30 cellular contexts compared by ENCODE assay signal in the genomic region with DNA sequence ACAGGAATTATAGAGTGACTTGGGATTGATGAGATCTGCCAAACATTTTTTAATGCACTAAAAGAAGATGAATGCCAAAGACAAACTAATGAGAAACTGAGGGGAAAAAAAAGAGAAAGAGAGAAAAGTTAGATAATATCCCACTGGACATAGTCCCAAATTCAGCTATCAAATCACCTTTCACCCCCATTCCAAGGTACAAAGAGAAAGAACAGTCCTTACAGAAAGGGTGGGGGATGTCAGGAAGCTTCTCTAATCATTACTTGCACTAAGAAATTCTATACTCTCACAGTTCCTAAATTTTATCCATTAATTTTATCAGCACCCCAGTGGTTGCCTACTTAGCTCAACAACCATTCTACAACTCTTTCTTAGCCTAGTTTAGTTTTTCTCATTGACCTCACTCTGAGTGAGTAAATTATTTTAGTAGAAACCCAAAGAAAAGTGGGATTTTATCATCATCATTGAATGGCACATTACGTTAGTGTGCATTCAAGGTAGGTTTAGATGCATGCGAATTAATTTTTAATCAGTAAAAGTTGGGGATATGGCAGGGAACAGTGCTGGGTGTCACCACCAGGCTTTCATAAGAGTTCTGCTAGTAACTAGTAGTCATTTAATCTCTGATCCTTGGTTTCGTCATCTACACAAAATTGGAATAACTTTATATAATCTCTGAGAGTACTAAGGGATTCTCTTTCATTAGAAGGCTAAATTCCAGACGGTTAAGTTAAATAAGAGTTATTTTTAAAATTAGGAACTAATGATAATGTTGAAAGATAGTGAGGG.
"Had no signal": no experiment of that assay in that cellular context is flagged by ENCODE, and none has a peak within 500 bp of the region (broad histone marks: within the 10 kb centered on the region; RNA-seq: fewer than 3 reads in every experiment).

No MANE protein-coding gene starts in this region.

- H3K4me1 Mint-ChIP-seq: naive thymus-derived CD8-positive, alpha-beta T cell; neural crest cell; stimulated activated memory B cell treated with anti-CD40 and anti-IgM and Interleukin-4, amounts not matched to agents 10 μg/mL and 1 μg/mL and 100 μg/mL, for 72 hours; stimulated activated naive CD8-positive, alpha-beta T cell treated with anti-CD3 and anti-CD28 coated beads, Interleukin-15, amount 100 ng/mL, for 72 hours had no signal

- H3K27me3 ChIP-seq: neutrophil, pancreas, spleen, suprapubic skin, testis, tibial nerve, upper lobe of right lung, uterus had no signal

- H3K27ac ChIP-seq: neutrophil, pancreas, psoas muscle, skin epidermis, spleen, suprapubic skin, testis, tibial nerve, upper lobe of right lung, uterus had no signal

- H3K36me3 Mint-ChIP-seq: natural killer cell treated with Interleukin-12 subunit alpha and Interleukin-12 subunit beta and Interleukin-15 and Interleukin-18, amount 100 ng/mL, for 72 hours; stimulated activated memory B cell treated with anti-CD40 and anti-IgM and Interleukin-4, amounts not matched to agents 10 μg/mL and 1 μg/mL and 100 μg/mL, for 72 hours had no signal

- H3K9me3 Mint-ChIP-seq: naive B cell; naive thymus-derived CD8-positive, alpha-beta T cell; natural killer cell treated with Interleukin-12 subunit alpha and Interleukin-12 subunit beta and Interleukin-15 and Interleukin-18, amount 100 ng/mL, for 72 hours; nephron progenitor cell; neural crest cell; stimulated activated memory B cell treated with anti-CD40 and anti-IgM and Interleukin-4, amounts not matched to agents 10 μg/mL and 1 μg/mL and 100 μg/mL, for 72 hours; stimulated activated naive CD8-positive, alpha-beta T cell treated with anti-CD3 and anti-CD28 coated beads, Interleukin-15, amount 100 ng/mL, for 72 hours had no signal

- H3K4me3 ChIP-seq: pancreas, psoas muscle, skin epidermis, smooth muscle cell, spleen, suprapubic skin, testis, tibial nerve, upper lobe of right lung, uterus had no signal

- H3K36me3 ChIP-seq: neutrophil, pancreas, spleen, suprapubic skin, tibial nerve, upper lobe of right lung, uterus had no signal

- H3K9me3 ChIP-seq: neutrophil, pancreas, psoas muscle, spleen, suprapubic skin, testis, tibial nerve, upper lobe of right lung, uterus had no signal

- H3K4me3 Mint-ChIP-seq: naive B cell; naive thymus-derived CD8-positive, alpha-beta T cell; natural killer cell treated with Interleukin-12 subunit alpha and Interleukin-12 subunit beta and Interleukin-15 and Interleukin-18, amount 100 ng/mL, for 72 hours; nephron progenitor cell; neural crest cell; stimulated activated memory B cell treated with anti-CD40 and anti-IgM and Interleukin-4, amounts not matched to agents 10 μg/mL and 1 μg/mL and 100 μg/mL, for 72 hours; stimulated activated naive CD8-positive, alpha-beta T cell treated with anti-CD3 and anti-CD28 coated beads, Interleukin-15, amount 100 ng/mL, for 72 hours had no signal

- H3K27ac Mint-ChIP-seq: naive B cell; naive thymus-derived CD8-positive, alpha-beta T cell; natural killer cell treated with Interleukin-12 subunit alpha and Interleukin-12 subunit beta and Interleukin-15 and Interleukin-18, amount 100 ng/mL, for 72 hours; nephron progenitor cell; stimulated activated memory B cell treated with anti-CD40 and anti-IgM and Interleukin-4, amounts not matched to agents 10 μg/mL and 1 μg/mL and 100 μg/mL, for 72 hours; stimulated activated naive CD8-positive, alpha-beta T cell treated with anti-CD3 and anti-CD28 coated beads, Interleukin-15, amount 100 ng/mL, for 72 hours had no signal

- DNase-seq: naive B cell; naive thymus-derived CD8-positive, alpha-beta T cell; nephron progenitor cell; nucleus accumbens; pancreas; psoas muscle; right cardiac atrium; spleen; stimulated activated CD4-positive, alpha-beta T cell treated with anti-CD3 and anti-CD28 coated beads, Interleukin-12 subunit alpha, Interleukin-12 subunit beta, amount 100 ng/mL, for 4 hours; stimulated activated CD4-positive, alpha-beta T cell treated with anti-CD3 and anti-CD28 coated beads, Interleukin-1b, Interleukin-23, amount 100 ng/mL, for 48 hours; stimulated activated CD4-positive, alpha-beta T cell treated with anti-CD3 and anti-CD28 coated beads, Interleukin-4, amount 100 ng/mL, for 1 hour; stimulated activated CD4-positive, alpha-beta T cell treated with anti-CD3 and anti-CD28 coated beads, Interleukin-4, amount 100 ng/mL, for 4 hours; stimulated activated CD8-positive, alpha-beta memory T cell treated with anti-CD3 and anti-CD28 coated beads, Interleukin-4, amount 100 ng/mL, for 48 hours; stimulated activated naive CD4-positive, alpha-beta T cell; stimulated activated naive CD8-positive, alpha-beta T cell treated with anti-CD3 and anti-CD28 coated beads, Interleukin-15, amount 100 ng/mL, for 72 hours; stimulated activated naive CD8-positive, alpha-beta T cell treated with anti-CD3 and anti-CD28 coated beads, Interleukin-15, Interleukin-2, amounts not matched to agents 100 U/mL and 50 U/mL, for 24 hours; substantia nigra; testis; trophoblast cell; upper lobe of right lung; uterus had no signal

- ATAC-seq: naive thymus-derived CD8-positive, alpha-beta T cell; natural killer cell treated with Interleukin-12 subunit alpha and Interleukin-12 subunit beta and Interleukin-15 and Interleukin-18, amount 100 ng/mL, for 72 hours; pancreas; psoas muscle; right cardiac atrium; sciatic nerve; stimulated activated memory B cell treated with anti-CD40 and anti-IgM and Interleukin-4, amounts not matched to agents 10 μg/mL and 1 μg/mL and 100 μg/mL, for 72 hours; stimulated activated naive CD8-positive, alpha-beta T cell treated with anti-CD3 and anti-CD28 coated beads, Interleukin-15, amount 100 ng/mL, for 72 hours; stimulated activated naive CD8-positive, alpha-beta T cell treated with anti-CD3 and anti-CD28 coated beads, Interleukin-15, Interleukin-2, amounts not matched to agents 100 U/mL and 50 U/mL, for 24 hours; upper lobe of right lung had no signal

- H3K27me3 Mint-ChIP-seq: stimulated activated memory B cell treated with anti-CD40 and anti-IgM and Interleukin-4, amounts not matched to agents 10 μg/mL and 1 μg/mL and 100 μg/mL, for 72 hours; stimulated activated naive CD8-positive, alpha-beta T cell treated with anti-CD3 and anti-CD28 coated beads, Interleukin-15, amount 100 ng/mL, for 72 hours had no signal

- H3K4me1 ChIP-seq: pancreas, psoas muscle, suprapubic skin, testis, tibial nerve, upper lobe of right lung, uterus had no signal

- H3K4me2 ChIP-seq: smooth muscle cell had no signal
